In genomic region chr4:174847801-174848427, GRCh38 we compare ENCODE assay signal across 27 cellular contexts. TPM values are rescaled to one million over a fixed set of nuclear protein-coding genes. Genes with fewer than 3 reads are reported as not detected.
"Had no signal": no experiment of that assay in that cellular context is flagged by ENCODE, and none has a peak within 500 bp of the region (broad histone marks: within the 10 kb centered on the region; RNA-seq: fewer than 3 reads in every experiment).

No MANE protein-coding gene starts in this region.

- H3K4me3 Mint-ChIP-seq: activated CD8-positive, alpha-beta T cell treated with anti-CD3 and anti-CD28 coated beads, Interleukin-2, amount 10 ng/mL, durations not matched to agents 7 days and 5 days; activated naive CD8-positive, alpha-beta T cell treated with anti-CD3 and anti-CD28 coated beads, Interleukin-2, amount 10 ng/mL, durations not matched to agents 7 days and 5 days; IgD-negative memory B cell; T-helper 1 cell treated with Interleukin-12 subunit alpha and Interleukin-12 subunit beta and Interleukin-4 antibody, amounts not matched to agents 30 μg/mL and 1 μg/mL, for 36 hours; WTC11 had no signal

- H3K4me1 ChIP-seq: adrenal gland, SJSA1 had no signal

- H3K27me3 ChIP-seq: adrenal gland, SJSA1 had no signal

- H3K9me3 ChIP-seq: adrenal gland, SJSA1 had no signal

- H3K36me3 Mint-ChIP-seq: activated naive CD8-positive, alpha-beta T cell treated with anti-CD3 and anti-CD28 coated beads, Interleukin-2, amount 10 ng/mL, durations not matched to agents 7 days and 5 days; WTC11 had no signal

- H3K4me3 ChIP-seq: adrenal gland, SJSA1 had no signal

- H3K36me3 ChIP-seq: adrenal gland, SJSA1 had no signal

- H3K27me3 Mint-ChIP-seq: activated naive CD8-positive, alpha-beta T cell treated with anti-CD3 and anti-CD28 coated beads, Interleukin-2, amount 10 ng/mL, durations not matched to agents 7 days and 5 days; IgD-negative memory B cell had no signal

- FAIRE-seq: RCC 7860 had no signal

- DNase-seq: activated CD4-positive, alpha-beta T cell treated with anti-CD3 and anti-CD28 coated beads for 48 hours; activated CD4-positive, alpha-beta T cell treated with anti-CD3 and anti-CD28 coated beads, Interleukin-2, amount 50 U/mL, for 4 hours; activated CD4-positive, CD25-positive, alpha-beta regulatory T cell treated with anti-CD3 and anti-CD28 coated beads, Interleukin-2, amount 50 U/mL, for 72 hours; activated CD8-positive, alpha-beta memory T cell treated with anti-CD3 and anti-CD28 coated beads, Interleukin-2, amount 50 U/mL, for 48 hours; activated CD8-positive, alpha-beta T cell treated with anti-CD3 and anti-CD28 coated beads, Interleukin-2, amount 10 ng/mL, durations not matched to agents 7 days and 5 days; activated naive CD4-positive, alpha-beta T cell treated with anti-CD3 and anti-CD28 coated beads, Interleukin-2, amount 50 U/mL, for 16 hours; activated naive CD8-positive, alpha-beta T cell treated with anti-CD3 and anti-CD28 coated beads, Interleukin-2, amount 10 ng/mL, durations not matched to agents 7 days and 5 days; activated T-cell treated with anti-CD3 and anti-CD28 coated beads, Interleukin-2, amount 50 U/mL, for 1 hour; adrenal gland; anterior cingulate cortex; NCI-H1092; NCI-H1417; NCI-H1694; NCI-H2029; NCI-H2107; NCI-H2171 treated with DMSO at 0.1 percent for 48 hours; NCI-H226; NCI-H526 treated with DMSO at 0.1 percent for 48 hours; NCI-H82; NK-92 treated with Interleukin-12 subunit alpha and Interleukin-12 subunit beta, amount 100 ng/mL, for 24 hours; SHP77 had no signal

- H3K27ac Mint-ChIP-seq: activated CD8-positive, alpha-beta T cell treated with anti-CD3 and anti-CD28 coated beads, Interleukin-2, amount 10 ng/mL, durations not matched to agents 7 days and 5 days; activated naive CD8-positive, alpha-beta T cell treated with anti-CD3 and anti-CD28 coated beads, Interleukin-2, amount 10 ng/mL, durations not matched to agents 7 days and 5 days; IgD-negative memory B cell; T-helper 1 cell treated with Interleukin-12 subunit alpha and Interleukin-12 subunit beta and Interleukin-4 antibody, amounts not matched to agents 30 μg/mL and 1 μg/mL, for 36 hours; WTC11 had no signal

- H3K4me1 Mint-ChIP-seq: activated naive CD8-positive, alpha-beta T cell treated with anti-CD3 and anti-CD28 coated beads, Interleukin-2, amount 10 ng/mL, durations not matched to agents 7 days and 5 days; WTC11 had no signal

- H3K9me3 Mint-ChIP-seq: activated naive CD8-positive, alpha-beta T cell treated with anti-CD3 and anti-CD28 coated beads, Interleukin-2, amount 10 ng/mL, durations not matched to agents 7 days and 5 days; T-helper 1 cell treated with Interleukin-12 subunit alpha and Interleukin-12 subunit beta and Interleukin-4 antibody, amounts not matched to agents 30 μg/mL and 1 μg/mL, for 36 hours had no signal

- ATAC-seq: activated CD8-positive, alpha-beta T cell treated with anti-CD3 and anti-CD28 coated beads, Interleukin-2, amount 10 ng/mL, durations not matched to agents 7 days and 5 days; WTC11 had no signal

- H3K27ac ChIP-seq: adrenal gland, SJSA1 had no signal

RNA-seq across cellular contexts. Expression of gene GLRA3, which starts 18.9 kb away (rescaled TPM):
- total RNA-seq: activated CD8-positive, alpha-beta T cell treated with anti-CD3 and anti-CD28 coated beads, Interleukin-2, amount 10 ng/mL, durations not matched to agents 7 days and 5 days; activated naive CD8-positive, alpha-beta T cell treated with anti-CD3 and anti-CD28 coated beads, Interleukin-2, amount 10 ng/mL, durations not matched to agents 7 days and 5 days; cardiac septum; SJSA1 had no signal
